In the genomic region with DNA sequence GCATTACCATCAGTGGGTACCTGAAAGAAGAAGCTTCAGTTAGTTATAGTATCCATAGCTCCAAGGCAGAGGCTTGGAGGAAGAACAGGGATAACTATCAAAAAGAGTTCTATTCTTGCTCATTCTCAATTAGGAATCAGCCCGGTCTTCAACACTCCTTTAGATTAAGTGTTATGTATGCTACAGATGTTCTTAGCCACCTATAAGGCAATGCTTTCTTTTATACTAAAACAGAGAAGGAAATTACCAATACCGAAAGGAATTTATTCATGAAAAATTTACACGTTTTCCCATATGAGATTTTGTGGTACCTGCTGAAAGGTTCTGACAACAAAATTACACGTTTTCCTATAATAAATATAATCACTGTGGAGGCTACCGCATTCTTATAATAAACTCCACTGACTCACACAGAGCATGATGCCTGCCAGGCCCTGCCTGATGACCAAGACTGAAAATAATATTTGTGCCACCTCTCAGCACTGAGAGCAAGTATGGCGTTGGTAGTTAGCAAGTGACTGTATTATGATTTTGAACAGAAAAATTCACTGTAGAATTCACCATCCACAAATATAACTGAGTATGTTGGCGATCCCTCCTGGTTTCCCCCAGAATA, we compare ENCODE assay signal across 16 cellular contexts. TPM values are rescaled to one million over a fixed set of nuclear protein-coding genes. Genes with fewer than 3 reads are reported as not detected.
DNase-seq lines count a peak whose midpoint lies in the region; ATAC-seq and TF ChIP-seq lines count a peak whose summit lies in the region.
"Had no signal": no experiment of that assay in that cellular context is flagged by ENCODE, and none has a peak within 500 bp of the region (broad histone marks: within the 10 kb centered on the region; RNA-seq: fewer than 3 reads in every experiment).

No MANE protein-coding gene starts in this region.

- peak overlapping the region; percentile 65 for H2BK12ac ChIP-seq in trophoblast cell (ENCODE audit: low read length)

- H3K14ac ChIP-seq in trophoblast cell (ENCODE audit: low read length) = no peak overlapping the region

- no peak overlapping the region for H2AFZ ChIP-seq in trophoblast cell (ENCODE audit: insufficient read depth, low read length, poor library complexity)

- DNase-seq in GM12865 (ENCODE audit: low read depth) (peak; percentile 9), MG63 (peak; percentile 65), dorsolateral prefrontal cortex (no peak), trophoblast cell (no peak), foreskin melanocyte (no peak), lower leg skin (ENCODE audit: low spot score in 2 of 2) (no peak), C1 segment of cervical spinal cord (lab: John Stamatoyannopoulos, UW) (no peak)
- DNase-seq: activated CD4-positive, alpha-beta T cell treated with anti-CD3 and anti-CD28 coated beads, Interleukin-2, amount 10 ng/mL, durations not matched to agents 7 days and 5 days; gastrocnemius medialis; GDM1; left lung; NCI-H1436 treated with DMSO at 0.1 percent for 48 hours; stimulated activated CD4-positive, alpha-beta T cell treated with anti-CD3 and anti-CD28 coated beads, Interleukin-4, amount 100 ng/mL, for 1 hour had no signal

- no peak overlapping the region for H4K91ac ChIP-seq in trophoblast cell (ENCODE audit: low read depth, low read length)

- H4K12ac ChIP-seq in trophoblast cell (ENCODE audit: low read depth, low read length) = no peak overlapping the region

- H4K8ac ChIP-seq in trophoblast cell (ENCODE audit: low read depth, low read length) = peak overlapping the region; percentile 50

- H3K4me1 ChIP-seq in trophoblast cell (ENCODE audit: control insufficient read depth in 1 of 2, insufficient read depth in 2 of 2, low read length in 2 of 2) = peaks cover 3 to 19% of the 10 kb centered on the region in 2 experiments

- H3K79me1 ChIP-seq in trophoblast cell (ENCODE audit: low read length) = peaks cover 10% of the 10 kb centered on the region

- no CpG with 5 or more reads among the region's 7 CpGs for WGBS in trophoblast cell (ENCODE audit: extremely low coverage, insufficient coverage, insufficient read length)
- 74 to 84% methylated on average over 7 of the region's 7 CpGs for WGBS in lower leg skin, 2 donors

- peak overlapping the region; percentile 73 for H3K18ac ChIP-seq in trophoblast cell (ENCODE audit: low read length)

- intact Hi-C loops in dorsolateral prefrontal cortex (cut with DNase I) = loop anchor here (10.0 kb wide), 3 partner anchors 77 to 603 kb away; no protein-coding TSS in a partner anchor
- intact Hi-C loops in lower leg skin (cut with DNase I; ENCODE audit: low total_unique reads) = no loop called here

- ATAC-seq in GM19397 (IDR thresholded peaks at IDR 0.05; ENCODE audit: unreplicated experiment) = no peak
- ATAC-seq: gastrocnemius medialis, left lung, Panc1 had no signal

- no peak overlapping the region for H2BK5ac ChIP-seq in trophoblast cell (ENCODE audit: low read depth, low read length, poor library complexity)

- peaks cover 2% of the 10 kb centered on the region for H3K79me2 ChIP-seq in trophoblast cell (ENCODE audit: control insufficient read depth, insufficient read depth, low read length, poor library complexity)

- no peak for TF ChIP-seq POLR2A in lower leg skin (IDR thresholded peaks at IDR 0.05)

- no peak overlapping the region for H3K4me2 ChIP-seq in trophoblast cell (ENCODE audit: low read length)

- H3K9me3 ChIP-seq in MG63 = no peaks in the 10 kb centered on the region
- H3K9me3 ChIP-seq in trophoblast cell (ENCODE audit: insufficient read depth, low read depth, low read length) = no peaks in the 10 kb centered on the region
- H3K9me3 ChIP-seq: gastrocnemius medialis, left lung, tibial nerve had no signal

- H3K4me3 ChIP-seq in GM12865 (ENCODE audit: low read depth, low read length) (no peak overlapping the region), MG63 (no peak overlapping the region), dorsolateral prefrontal cortex (no peak overlapping the region), trophoblast cell (ENCODE audit: low read depth, low read length) (no peak overlapping the region), lower leg skin (ENCODE audit: low read depth, poor library complexity, severe bottlenecking) (no peak overlapping the region)
- H3K4me3 ChIP-seq: gastrocnemius medialis, left lung, tibial nerve had no signal

- no peak overlapping the region for H3K23ac ChIP-seq in trophoblast cell (ENCODE audit: low read length)

- no peak overlapping the region for H2AK5ac ChIP-seq in trophoblast cell (ENCODE audit: low read length)

- H2BK120ac ChIP-seq in trophoblast cell (ENCODE audit: insufficient read depth, low read length, poor library complexity) = no peak overlapping the region

- H3K36me3 ChIP-seq in MG63 (peaks cover 39% of the 10 kb centered on the region), trophoblast cell (ENCODE audit: control insufficient read depth in 1 of 2, insufficient read depth in 2 of 2, low read length in 2 of 2) (peaks cover 5 to 9% of the 10 kb centered on the region in 2 experiments)
- H3K36me3 ChIP-seq: gastrocnemius medialis had no signal

- no peak overlapping the region for H3K9ac ChIP-seq in trophoblast cell (ENCODE audit: low read length)

- H3K27me3 ChIP-seq in MG63 (no peaks in the 10 kb centered on the region), dorsolateral prefrontal cortex (no peaks in the 10 kb centered on the region), trophoblast cell (ENCODE audit: insufficient read depth, low read length) (no peaks in the 10 kb centered on the region)
- H3K27me3 ChIP-seq: gastrocnemius medialis, left lung, tibial nerve had no signal

- TF ChIP-seq CTCF in GM12865 (IDR thresholded peaks at IDR 0.05; ENCODE audit: insufficient read depth, low read depth, low read length, missing control alignments) (no peak), dorsolateral prefrontal cortex (IDR thresholded peaks at IDR 0.05 in 54 of 56, conservative IDR thresholded peaks at IDR 0.05 in 2 of 56; ENCODE audit: low read depth in 1 of 56, partially characterized antibody in 56 of 56) (no peak), lower leg skin (IDR thresholded peaks at IDR 0.05) (no peak)

- H3K27ac ChIP-seq in dorsolateral prefrontal cortex = peak overlapping the region in 55 of 59 donors; percentile 22 to 99 (median 93)
- H3K27ac ChIP-seq in trophoblast cell (ENCODE audit: low read depth, low read length) = no peak overlapping the region
- H3K27ac ChIP-seq: gastrocnemius medialis, left lung had no signal

- peak overlapping the region; percentile 64 for H3K4ac ChIP-seq in trophoblast cell (ENCODE audit: low read depth, low read length)

RNA-seq across cellular contexts. Expression of gene APP, which starts 58.3 kb away (rescaled TPM):
- total RNA-seq in MG63 (2014; rRNA removed; shearing (Covaris generic); ENCODE audit: low replicate concordance) = 252 and 266 TPM in 2 replicates
- 1,000 to 10,000 TPM in 97 of 120 experiments, 100 to 1,000 TPM in 23; 450 to 1,423 (median 1,116) TPM for total RNA-seq in dorsolateral prefrontal cortex
- polyA plus RNA-seq in trophoblast cell (2013) = 481 and 496 TPM in 2 replicates
- 100 to 1,000 TPM; 240 to 403 (median 331) TPM for total RNA-seq in lower leg skin

Comparison
In these comparisons a context has a peak if more than half of its experiments do, and no peak if none do; other contexts are left out.
1. DNase-seq: peak in GM12865 (single experiment) and MG63 (single experiment); none in dorsolateral prefrontal cortex (0 of 10), trophoblast cell (0 of 2), foreskin melanocyte (single experiment), lower leg skin (0 of 2) and C1 segment of cervical spinal cord (0 of 14).